ENCODE assay signal across 15 cellular contexts in the genomic region with DNA sequence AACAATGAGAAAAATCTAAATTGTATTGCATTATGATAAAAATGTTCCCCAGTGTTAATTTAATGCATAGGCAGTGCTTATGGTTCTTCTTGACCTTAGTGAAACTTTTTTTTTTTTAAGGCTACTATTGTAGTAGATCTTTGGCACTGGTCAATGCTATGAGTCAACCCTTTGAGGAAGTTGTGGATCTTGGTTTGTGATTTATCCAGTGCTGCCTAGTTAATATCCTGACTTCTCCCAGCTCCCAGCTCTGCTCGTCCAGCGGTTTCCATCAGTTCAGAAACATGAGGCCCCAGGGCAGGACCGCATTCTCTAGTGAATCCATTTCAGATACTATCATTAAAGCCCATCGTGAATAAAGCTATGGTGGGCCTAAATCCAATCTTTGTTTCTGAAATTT.
DNase-seq lines count a peak whose midpoint lies in the region; ATAC-seq and TF ChIP-seq lines count a peak whose summit lies in the region.
"Had no signal": no experiment of that assay in that cellular context is flagged by ENCODE, and none has a peak within 500 bp of the region (broad histone marks: within the 10 kb centered on the region; RNA-seq: fewer than 3 reads in every experiment).

No MANE protein-coding gene starts in this region.

- H3K27ac ChIP-seq in left ventricle myocardium inferior (replicated peaks), result peak overlapping the region; percentile 59
- H3K27ac ChIP-seq: tibial artery had no signal

- no peak overlapping the region for H3K9ac ChIP-seq in adipocyte (ENCODE audit: low read length)

- H3K36me3 ChIP-seq in adipocyte (ENCODE audit: control insufficient read depth, insufficient read depth, low read length, severe bottlenecking) (no peaks in the 10 kb centered on the region), left ventricle myocardium inferior (no peaks in the 10 kb centered on the region), BE2C (no peaks in the 10 kb centered on the region)
- H3K36me3 ChIP-seq: tibial artery had no signal

- peaks cover 41% of the 10 kb centered on the region for H3K4me1 Mint-ChIP-seq in activated naive CD8-positive, alpha-beta T cell treated with anti-CD3 and anti-CD28 coated beads, Interleukin-2, amount 50 U/mL, for 24 hours

- no peaks in the 10 kb centered on the region for H3K36me3 Mint-ChIP-seq in activated naive CD8-positive, alpha-beta T cell treated with anti-CD3 and anti-CD28 coated beads, Interleukin-2, amount 50 U/mL, for 24 hours (ENCODE audit: low read depth)

- H3K4me3 Mint-ChIP-seq in activated naive CD8-positive, alpha-beta T cell treated with anti-CD3 and anti-CD28 coated beads, Interleukin-2, amount 50 U/mL, for 24 hours, result no peak overlapping the region
- H3K4me3 Mint-ChIP-seq: effector memory CD8-positive, alpha-beta T cell had no signal

- no peak overlapping the region for H3K27ac Mint-ChIP-seq in activated naive CD8-positive, alpha-beta T cell treated with anti-CD3 and anti-CD28 coated beads, Interleukin-2, amount 50 U/mL, for 24 hours
- H3K27ac Mint-ChIP-seq: effector memory CD8-positive, alpha-beta T cell had no signal

- no peaks in the 10 kb centered on the region for H3K9me3 Mint-ChIP-seq in activated naive CD8-positive, alpha-beta T cell treated with anti-CD3 and anti-CD28 coated beads, Interleukin-2, amount 50 U/mL, for 24 hours
- H3K9me3 Mint-ChIP-seq: effector memory CD8-positive, alpha-beta T cell had no signal

- intact Hi-C loops in left ventricle myocardium inferior (cut with micrococcal nuclease), result no loop called here

- H3K27me3 ChIP-seq in adipocyte (replicated peaks; ENCODE audit: control insufficient read depth, insufficient read depth, low read length) (no peaks in the 10 kb centered on the region), left ventricle myocardium inferior (ENCODE audit: low read depth) (no peaks in the 10 kb centered on the region), BE2C (no peaks in the 10 kb centered on the region)
- H3K27me3 ChIP-seq: tibial artery had no signal

- H3K4me1 ChIP-seq in adipocyte (ENCODE audit: control insufficient read depth, insufficient read depth, low read length) (peaks cover 33% of the 10 kb centered on the region), left ventricle myocardium inferior (peaks cover 68% of the 10 kb centered on the region), BE2C (no peaks in the 10 kb centered on the region)

- H3K4me3 ChIP-seq in adipocyte (ENCODE audit: low read length) (no peak overlapping the region), left ventricle myocardium inferior (no peak overlapping the region), BE2C (ENCODE audit: low read depth, low read length) (no peak overlapping the region)
- H3K4me3 ChIP-seq: tibial artery had no signal

- H3K27me3 Mint-ChIP-seq in activated naive CD8-positive, alpha-beta T cell treated with anti-CD3 and anti-CD28 coated beads, Interleukin-2, amount 50 U/mL, for 24 hours, result no peaks in the 10 kb centered on the region
- H3K27me3 Mint-ChIP-seq: effector memory CD8-positive, alpha-beta T cell had no signal

- ATAC-seq in GM18907 (IDR thresholded peaks at IDR 0.05; ENCODE audit: unreplicated experiment), result no peak
- ATAC-seq in activated naive CD8-positive, alpha-beta T cell treated with anti-CD3 and anti-CD28 coated beads, Interleukin-2, amount 50 U/mL, for 24 hours, result no peak
- ATAC-seq: effector memory CD8-positive, alpha-beta T cell had no signal

- TF ChIP-seq CTCF in left ventricle myocardium inferior (IDR thresholded peaks at IDR 0.05; ENCODE audit: borderline replicate concordance) (no peak), BE2C (IDR thresholded peaks at IDR 0.05; ENCODE audit: low read depth, low read length) (no peak)

- DNase-seq in A172 (ENCODE audit: low spot score), result peak; percentile 85
- peak; percentile 43 for DNase-seq in H4 (ENCODE audit: low spot score)
- peak; percentile 31 for DNase-seq in adipocyte (ENCODE audit: low read depth)
- DNase-seq in left ventricle myocardium inferior, result no peak
- no peak for DNase-seq in DMS53 treated with DMSO at 0.1 percent for 48 hours (lab: John Stamatoyannopoulos, UW; ENCODE audit: unreplicated experiment)
- DNase-seq in BE2C, result no peak
- DNase-seq in activated naive CD8-positive, alpha-beta T cell treated with anti-CD3 and anti-CD28 coated beads, Interleukin-2, amount 50 U/mL, for 24 hours, result no peak
- DNase-seq: activated CD4-positive, CD25-positive, alpha-beta regulatory T cell treated with anti-CD3 and anti-CD28 coated beads, Interleukin-2, amount 50 U/mL, for 72 hours; activated naive CD4-positive, alpha-beta T cell; effector memory CD8-positive, alpha-beta T cell; nucleus accumbens; RPMI8226; stimulated activated CD4-positive, alpha-beta T cell treated with anti-CD3 and anti-CD28 coated beads, Interleukin-4, amount 100 ng/mL, for 24 hours; tibial artery had no signal

- H3K9me3 ChIP-seq in adipocyte (ENCODE audit: control insufficient read depth, low read length) (no peaks in the 10 kb centered on the region), left ventricle myocardium inferior (replicated peaks) (no peaks in the 10 kb centered on the region), BE2C (no peaks in the 10 kb centered on the region)
- H3K9me3 ChIP-seq: tibial artery had no signal

Comparison
In these comparisons a context has a peak if more than half of its experiments do, and no peak if none do; other contexts are left out.
1. DNase-seq: peak in A172 (single experiment), H4 (single experiment) and adipocyte (single experiment); none in left ventricle myocardium inferior (single experiment), DMS53 treated with DMSO at 0.1 percent for 48 hours (single experiment), BE2C (single experiment) and activated naive CD8-positive, alpha-beta T cell treated with anti-CD3 and anti-CD28 coated beads, Interleukin-2, amount 50 U/mL, for 24 hours (single experiment).